In genomic region chr11:45665206-45665932, GRCh38 we compare ENCODE assay signal across 8 cellular contexts. TPM values are rescaled to one million over a fixed set of nuclear protein-coding genes. Genes with fewer than 3 reads are reported as not detected.
DNase-seq lines count a peak whose midpoint lies in the region; TF ChIP-seq lines count a peak whose summit lies in the region.

CHST1 (minus strand) TSS chr11:45665622; CDS start chr11:45650923, 14,699 bp downstream.

- H3K4me1 ChIP-seq in right atrium auricular region: peaks cover 0 to 33% of the 10 kb centered on the region in 2 donors

- peak; percentile 79 for DNase-seq in D341Med (ENCODE audit: low spot score)
- DNase-seq in M059J (ENCODE audit: low read depth): peak; percentile 38
- no peak for DNase-seq in right atrium auricular region (ENCODE audit: low spot score)
- DNase-seq in progenitor cell of endocrine pancreas (ENCODE audit: low spot score, unreplicated experiment): peak; percentile 30
- DNase-seq in NCI-H2081 treated with DMSO at 0.1 percent for 48 hours (lab: John Stamatoyannopoulos, UW): no peak
- no peak for DNase-seq in SIG-M5 treated with dmso at 0.1 percent for 504 hours (lab: John Stamatoyannopoulos, UW; ENCODE audit: unreplicated experiment)
- DNase-seq in hepatic stellate cell (ENCODE audit: low spot score): no peak

- H3K27ac Mint-ChIP-seq in progenitor cell of endocrine pancreas: no peak within 1 kb of the TSS

- peak within 1 kb of the TSS; percentile 71 for H3K27ac ChIP-seq in angular gyrus (ENCODE audit: low read depth, low read length)
- H3K27ac ChIP-seq in right atrium auricular region: peak within 1 kb of the TSS; percentile 65 to 71

- no peak for TF ChIP-seq CTCF in right atrium auricular region (IDR thresholded peaks at IDR 0.05)
- no peak for TF ChIP-seq CTCF in progenitor cell of endocrine pancreas (IDR thresholded peaks at IDR 0.05; ENCODE audit: unreplicated experiment)

- no peaks in the 10 kb centered on the region for H3K9me3 Mint-ChIP-seq in progenitor cell of endocrine pancreas (ENCODE audit: low read depth)

- peaks cover 1% of the 10 kb centered on the region for H3K4me1 Mint-ChIP-seq in progenitor cell of endocrine pancreas (ENCODE audit: low read depth)

- H3K36me3 Mint-ChIP-seq in progenitor cell of endocrine pancreas (ENCODE audit: insufficient read depth): no peaks in the 10 kb centered on the region

- no peaks in the 10 kb centered on the region for H3K9me3 ChIP-seq in right atrium auricular region

- peak within 1 kb of the TSS; percentile 67 to 73 for H3K4me3 ChIP-seq in right atrium auricular region

- peak within 1 kb of the TSS; percentile 66 for H3K4me3 Mint-ChIP-seq in progenitor cell of endocrine pancreas (ENCODE audit: low read depth)

- H3K27me3 Mint-ChIP-seq in progenitor cell of endocrine pancreas: peaks cover 81% of the 10 kb centered on the region

- no peaks in the 10 kb centered on the region for H3K27me3 ChIP-seq in right atrium auricular region

- no peaks in the 10 kb centered on the region for H3K36me3 ChIP-seq in right atrium auricular region

RNA-seq across cellular contexts. Expression of gene CHST1, which starts in this region (rescaled TPM):
- total RNA-seq in M059J (2014; rRNA removed; shearing (Covaris generic)): 0.02 and 0.17 TPM in 2 replicates
- total RNA-seq in right atrium auricular region (1 to 10 TPM; 2.7 to 5.4 TPM), progenitor cell of endocrine pancreas (0.31 and 0.36 TPM in 2 replicates)

Comparison
In these comparisons a context has a peak if more than half of its experiments do, and no peak if none do; other contexts are left out.
1. Peak in DNase-seq in M059J; RNA of the gene not detected or under 1 TPM.
2. Peak in DNase-seq in progenitor cell of endocrine pancreas; RNA of the gene not detected or under 1 TPM.